In genomic region chr14:60649815-60650381, GRCh38 we compare ENCODE assay signal across 8 cellular contexts. TPM values are rescaled to one million over a fixed set of nuclear protein-coding genes. Genes with fewer than 3 reads are reported as not detected.
DNase-seq lines count a peak whose midpoint lies in the region; ATAC-seq and TF ChIP-seq lines count a peak whose summit lies in the region.

No MANE protein-coding gene starts in this region.

- WGBS in stomach, 5 donors: 3 to 8% (median 4%) methylated on average over 18 of the region's 18 CpGs

- TF ChIP-seq CTCF in RWPE2 (IDR thresholded peaks at IDR 0.05; ENCODE audit: poor library complexity, severe bottlenecking) (no peak), fibroblast of the aortic adventitia (IDR thresholded peaks at IDR 0.05; ENCODE audit: insufficient read depth, low read length) (no peak), stomach (IDR thresholded peaks at IDR 0.05) (no peak)

- CTCF ChIA-PET in activated naive CD4-positive, alpha-beta T cell treated with anti-CD3 and anti-CD28 coated beads, Interleukin-2, amount 10 ng/mL, durations not matched to agents 7 days and 5 days (lab: Charles Lee): interaction anchor here (1.2 to 1.4 kb wide), 2 partner anchors 131 to 140 kb away, joined by 3 to 4 read pairs; no protein-coding TSS in a partner anchor

- no peak for DNase-seq in activated naive CD4-positive, alpha-beta T cell treated with anti-CD3 and anti-CD28 coated beads, Interleukin-2, amount 10 ng/mL, durations not matched to agents 7 days and 5 days
- no peak for DNase-seq in activated naive CD4-positive, alpha-beta T cell (lab: John Stamatoyannopoulos, UW)
- DNase-seq in RWPE2 (ENCODE audit: low spot score) (no peak), fibroblast of the aortic adventitia (ENCODE audit: low read depth) (peak; percentile 48), stomach (no peak), anterior cingulate cortex (lab: John Stamatoyannopoulos, UW) (no peak), germinal center (ENCODE audit: low spot score) (no peak), Kasumi-1 (lab: John Stamatoyannopoulos, UW) (no peak)

- no peaks in the 10 kb centered on the region for H3K9me3 Mint-ChIP-seq in activated naive CD4-positive, alpha-beta T cell treated with anti-CD3 and anti-CD28 coated beads, Interleukin-2, amount 10 ng/mL, durations not matched to agents 7 days and 5 days

- H3K36me3 Mint-ChIP-seq in activated naive CD4-positive, alpha-beta T cell treated with anti-CD3 and anti-CD28 coated beads, Interleukin-2, amount 10 ng/mL, durations not matched to agents 7 days and 5 days: peaks cover 3% of the 10 kb centered on the region

- H3K27me3 Mint-ChIP-seq in activated naive CD4-positive, alpha-beta T cell treated with anti-CD3 and anti-CD28 coated beads, Interleukin-2, amount 10 ng/mL, durations not matched to agents 7 days and 5 days: peaks cover 99% of the 10 kb centered on the region

- H3K27ac Mint-ChIP-seq in activated naive CD4-positive, alpha-beta T cell treated with anti-CD3 and anti-CD28 coated beads, Interleukin-2, amount 10 ng/mL, durations not matched to agents 7 days and 5 days: peak overlapping the region; percentile 72

- H3K27me3 ChIP-seq in RWPE2 (ENCODE audit: insufficient read depth, poor library complexity, severe bottlenecking): no peaks in the 10 kb centered on the region
- peaks cover 52 to 100% (median 97%) of the 10 kb centered on the region in 3 donors for H3K27me3 ChIP-seq in stomach

- TF ChIP-seq EP300 in stomach (IDR thresholded peaks at IDR 0.05): no peak

- peak; percentile 2; the same call in 2 of the 3 replicates for ATAC-seq in RWPE2 (ENCODE audit: low read depth)

- TF ChIP-seq POLR2A in stomach (IDR thresholded peaks at IDR 0.05): no peak

- H3K4me3 Mint-ChIP-seq in activated naive CD4-positive, alpha-beta T cell treated with anti-CD3 and anti-CD28 coated beads, Interleukin-2, amount 10 ng/mL, durations not matched to agents 7 days and 5 days: peak overlapping the region; percentile 18

- peak overlapping the region; percentile 45 for H3K4me3 ChIP-seq in RWPE2 (ENCODE audit: severe bottlenecking)
- H3K4me3 ChIP-seq in fibroblast of the aortic adventitia (ENCODE audit: low read depth, low read length): peak overlapping the region; percentile 81
- peak overlapping the region; percentile 44 to 63 (median 54) for H3K4me3 ChIP-seq in stomach

- H3K36me3 ChIP-seq in RWPE2 (ENCODE audit: low read depth) (peaks cover 11% of the 10 kb centered on the region), stomach (no peaks in the 10 kb centered on the region)

- H3K9me3 ChIP-seq in RWPE2 (ENCODE audit: severe bottlenecking) (no peaks in the 10 kb centered on the region), stomach (no peaks in the 10 kb centered on the region)

- H3K27ac ChIP-seq in RWPE2 (ENCODE audit: poor library complexity, severe bottlenecking) (no peak overlapping the region), stomach (no peak overlapping the region)

- H3K4me1 Mint-ChIP-seq in activated naive CD4-positive, alpha-beta T cell treated with anti-CD3 and anti-CD28 coated beads, Interleukin-2, amount 10 ng/mL, durations not matched to agents 7 days and 5 days: peaks cover 47% of the 10 kb centered on the region

- H3K4me1 ChIP-seq in RWPE2 (ENCODE audit: insufficient read depth, poor library complexity, severe bottlenecking) (no peaks in the 10 kb centered on the region), stomach (peaks cover 37 to 61% (median 52%) of the 10 kb centered on the region in 4 donors)

- intact Hi-C loops in stomach (cut with DNase I; ENCODE audit: low total_unique reads): no loop called here

RNA-seq across cellular contexts. Expression of gene SIX1, which starts 0.6 kb away (rescaled TPM):
- total RNA-seq in fibroblast of the aortic adventitia (ENCODE audit: low replicate concordance): 4.6 and 9.6 TPM in 2 replicates
- total RNA-seq in stomach: 1 to 10 TPM in 1 of 5 donors, under 1 TPM in 1, not detected in 3; 0.73 to 8.0 TPM
- under 1 TPM in 2 of 3 donors, not detected in 1; 0.19 to 0.61 TPM for polyA plus RNA-seq in stomach
